Comparison of ENCODE assay signal across 8 cellular contexts in the genomic region with DNA sequence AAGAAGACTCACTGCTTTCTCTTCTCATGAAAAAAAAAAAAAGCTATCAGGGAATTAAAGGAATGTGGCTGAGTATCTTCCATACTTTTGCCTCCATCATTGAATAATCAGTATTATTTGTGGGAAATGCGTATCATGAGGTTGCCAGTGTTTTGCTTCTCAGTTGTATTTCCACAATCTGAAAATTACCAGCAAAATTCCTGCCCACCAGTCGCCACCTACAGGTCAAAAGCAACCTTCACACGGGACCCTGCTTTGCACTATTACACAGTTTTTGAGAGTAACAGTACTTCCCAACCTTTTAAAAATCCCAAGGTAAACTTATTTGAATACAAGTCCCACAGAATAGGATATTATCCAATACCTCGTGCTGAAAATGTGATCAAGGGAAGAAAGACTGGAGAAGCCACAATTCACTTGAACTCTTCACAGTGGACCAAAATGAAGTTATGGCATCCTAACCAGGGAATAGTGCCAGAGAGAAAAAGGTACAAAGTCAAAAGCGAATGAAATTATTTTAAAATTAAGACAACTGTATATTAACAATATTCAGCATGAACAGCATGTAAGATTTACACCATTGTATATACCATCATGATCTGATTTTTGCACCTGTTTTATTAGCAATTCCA. TPM values are rescaled to one million over a fixed set of nuclear protein-coding genes. Genes with fewer than 3 reads are reported as not detected.
DNase-seq lines count a peak whose midpoint lies in the region; ATAC-seq and TF ChIP-seq lines count a peak whose summit lies in the region.

No MANE protein-coding gene starts in this region.

- H3K27ac Mint-ChIP-seq in activated naive CD4-positive, alpha-beta T cell treated with anti-CD3 and anti-CD28 coated beads for 36 hours = no peak overlapping the region

- no peak overlapping the region for H3K4me2 ChIP-seq in Karpas-422 (ENCODE audit: low read depth, low read length, poor library complexity, severe bottlenecking)

- H3K27ac ChIP-seq in left ventricle myocardium inferior (replicated peaks) (no peak overlapping the region), Karpas-422 (ENCODE audit: low read length) (no peak overlapping the region), upper lobe of right lung (no peak overlapping the region)

- H4K20me1 ChIP-seq in Karpas-422 (ENCODE audit: insufficient read depth, low read depth, low read length) = no peaks in the 10 kb centered on the region

- no peaks in the 10 kb centered on the region for H3K36me3 Mint-ChIP-seq in activated naive CD4-positive, alpha-beta T cell treated with anti-CD3 and anti-CD28 coated beads for 36 hours (ENCODE audit: low read depth)

- H3K4me1 ChIP-seq in left ventricle myocardium inferior (no peaks in the 10 kb centered on the region), Karpas-422 (ENCODE audit: low read length) (no peaks in the 10 kb centered on the region), upper lobe of right lung (no peaks in the 10 kb centered on the region)

- ATAC-seq in upper lobe of right lung (peak; percentile 43), sciatic nerve (no peak), HG02763 (IDR thresholded peaks at IDR 0.05; ENCODE audit: unreplicated experiment) (no peak)

- no peaks in the 10 kb centered on the region for H3K9me2 ChIP-seq in Karpas-422 (replicated peaks; ENCODE audit: insufficient read depth, low read length)

- DNase-seq in left ventricle myocardium inferior (no peak), cardiac septum (ENCODE audit: low spot score) (no peak), Karpas-422 (peak; percentile 63), iPS-NIHi7 (ENCODE audit: extremely low spot score) (peak; percentile 35), upper lobe of right lung (no peak), sciatic nerve (ENCODE audit: low spot score) (no peak)
- DNase-seq in activated naive CD4-positive, alpha-beta T cell treated with anti-CD3 and anti-CD28 coated beads for 36 hours = peak; percentile 25

- H3K36me3 ChIP-seq in left ventricle myocardium inferior (no peaks in the 10 kb centered on the region), Karpas-422 (ENCODE audit: insufficient read depth, low read length) (no peaks in the 10 kb centered on the region), upper lobe of right lung (no peaks in the 10 kb centered on the region)

- H2AFZ ChIP-seq in Karpas-422 (ENCODE audit: low read length) = no peak overlapping the region

- H3K9me3 ChIP-seq in left ventricle myocardium inferior (replicated peaks) = no peaks in the 10 kb centered on the region
- no peaks in the 10 kb centered on the region for H3K9me3 ChIP-seq in Karpas-422 (ENCODE audit: low read length)
- H3K9me3 ChIP-seq in upper lobe of right lung = no peaks in the 10 kb centered on the region

- CTCF ChIA-PET in activated naive CD4-positive, alpha-beta T cell treated with anti-CD3 and anti-CD28 coated beads for 36 hours (lab: Charles Lee) = interaction anchor here (1.0 to 1.6 kb wide), 4 partner anchors 12 to 148 kb away, joined by 3 to 7 read pairs (median 5); no protein-coding TSS in a partner anchor

- no peaks in the 10 kb centered on the region for H3K4me1 Mint-ChIP-seq in activated naive CD4-positive, alpha-beta T cell treated with anti-CD3 and anti-CD28 coated beads for 36 hours (ENCODE audit: low read depth)

- no peak overlapping the region for H3K4me3 ChIP-seq in left ventricle myocardium inferior
- no peak overlapping the region for H3K4me3 ChIP-seq in Karpas-422 (ENCODE audit: low read length)
- no peak overlapping the region for H3K4me3 ChIP-seq in upper lobe of right lung

- H3K9ac ChIP-seq in Karpas-422 (ENCODE audit: low read length) = no peak overlapping the region

- peak; percentile 68 for TF ChIP-seq CTCF in left ventricle myocardium inferior (IDR thresholded peaks at IDR 0.05; ENCODE audit: borderline replicate concordance)
- peak; percentile 63 for TF ChIP-seq CTCF in upper lobe of right lung (IDR thresholded peaks at IDR 0.05)

- H3K79me2 ChIP-seq in Karpas-422 (ENCODE audit: low read length) = no peaks in the 10 kb centered on the region

- intact Hi-C loops in left ventricle myocardium inferior (cut with micrococcal nuclease) (loop anchor here (10.0 kb wide), 1 partner anchor 152 kb away; no protein-coding TSS in a partner anchor), cardiac septum (cut with DNase I) (no loop called here), upper lobe of right lung (cut with DNase I) (no loop called here), sciatic nerve (cut with DNase I) (no loop called here)
- intact Hi-C loops in activated naive CD4-positive, alpha-beta T cell treated with anti-CD3 and anti-CD28 coated beads for 36 hours (cut with micrococcal nuclease) = loop anchor here (1.0 to 10.0 kb wide), 4 partner anchors 30 to 420 kb away; partner anchors contain the start of gene PGRMC1

- H3K27me3 ChIP-seq in left ventricle myocardium inferior (ENCODE audit: low read depth) = no peaks in the 10 kb centered on the region
- no peaks in the 10 kb centered on the region for H3K27me3 ChIP-seq in Karpas-422 (ENCODE audit: low read length)
- H3K27me3 ChIP-seq in upper lobe of right lung = no peaks in the 10 kb centered on the region

- no peaks in the 10 kb centered on the region for H3K9me3 Mint-ChIP-seq in activated naive CD4-positive, alpha-beta T cell treated with anti-CD3 and anti-CD28 coated beads for 36 hours

- H3K27me3 Mint-ChIP-seq in activated naive CD4-positive, alpha-beta T cell treated with anti-CD3 and anti-CD28 coated beads for 36 hours (ENCODE audit: low read depth) = peaks cover 2% of the 10 kb centered on the region

- no peak overlapping the region for H3K4me3 Mint-ChIP-seq in activated naive CD4-positive, alpha-beta T cell treated with anti-CD3 and anti-CD28 coated beads for 36 hours

RNA-seq across cellular contexts. Expression of gene PGRMC1, which starts 30.4 kb away (rescaled TPM):
- total RNA-seq in left ventricle myocardium inferior (16.1 TPM), cardiac septum (16.5 TPM), upper lobe of right lung (74.9 TPM), sciatic nerve (131 TPM)
- 42.8 and 52.5 TPM in 2 replicates for total RNA-seq in Karpas-422 (2014; rRNA removed; shearing (Covaris generic); ENCODE audit: low replicate concordance)
- 10 to 100 TPM; 26.3 to 27.0 TPM for total RNA-seq in activated naive CD4-positive, alpha-beta T cell treated with anti-CD3 and anti-CD28 coated beads for 36 hours

Comparison
In these comparisons a context has a peak if more than half of its experiments do, and no peak if none do; other contexts are left out.
1. intact Hi-C loops: an anchor here in left ventricle myocardium inferior (10.0 kb wide) and activated naive CD4-positive, alpha-beta T cell treated with anti-CD3 and anti-CD28 coated beads for 36 hours (1.0 to 10.0 kb wide); none called in cardiac septum, upper lobe of right lung and sciatic nerve.
2. DNase-seq: peak in Karpas-422 (single experiment), activated naive CD4-positive, alpha-beta T cell treated with anti-CD3 and anti-CD28 coated beads for 36 hours (single experiment) and iPS-NIHi7 (single experiment); none in left ventricle myocardium inferior (single experiment), cardiac septum (single experiment), upper lobe of right lung (single experiment) and sciatic nerve (single experiment).